1 cellular context compared by ENCODE assay signal in the genomic region with DNA sequence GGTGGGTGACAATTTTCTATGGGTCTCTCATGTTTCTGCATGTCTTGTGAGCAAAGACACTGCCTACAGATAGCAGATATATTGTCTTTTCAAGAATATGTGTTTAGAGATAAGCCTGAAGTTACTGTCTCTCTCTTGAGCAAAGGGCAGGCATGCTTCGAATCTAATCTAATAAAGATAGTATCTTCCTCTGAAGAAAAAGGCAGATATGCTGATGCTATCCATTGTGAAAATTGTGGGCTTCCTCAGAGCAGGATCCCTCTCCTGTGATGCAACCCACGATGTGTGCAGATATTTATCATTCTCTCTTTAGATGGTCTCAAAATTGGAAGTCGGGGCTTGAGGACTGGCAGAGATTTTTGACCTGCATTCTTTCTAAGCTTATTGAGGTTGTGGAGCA.
TF ChIP-seq lines count a peak whose summit lies in the region.

No MANE protein-coding gene starts in this region.

TF ChIP-seq in SK-N-SH, 30 proteins besides CTCF, POLR2A, EP300 and RAD21:
- TF ChIP-seq CHD2 (IDR thresholded peaks at IDR 0.05; ENCODE audit: low read length, partially characterized antibody) (no peak), SIN3A (IDR thresholded peaks at IDR 0.05; ENCODE audit: borderline replicate concordance, low read depth, low read length) (no peak), USF2 (IDR thresholded peaks at IDR 0.05; ENCODE audit: borderline replicate concordance, low read depth, low read length) (no peak), GATA2 (CRISPR knock-in tag; IDR thresholded peaks at IDR 0.05) (peak; percentile 39), GABPA (IDR thresholded peaks at IDR 0.05; ENCODE audit: low read depth) (no peak), MEF2A (IDR thresholded peaks at IDR 0.05; ENCODE audit: borderline replicate concordance, low read depth) (no peak)
